In genomic region chr3:4306860-4307259, GRCh38 we compare ENCODE assay signal across 1 cellular context.
TF ChIP-seq lines count a peak whose summit lies in the region.

No MANE protein-coding gene starts in this region.

TF ChIP-seq in WTC11, 78 proteins besides CTCF, POLR2A, EP300 and RAD21 (continued from another document):
- TF ChIP-seq ZNF512 (CRISPR knock-in tag; IDR thresholded peaks at IDR 0.05; ENCODE audit: borderline replicate concordance): no peak
- TF ChIP-seq ESRRA (CRISPR knock-in tag; IDR thresholded peaks at IDR 0.05; ENCODE audit: borderline replicate concordance): no peak
- TF ChIP-seq RORB (CRISPR knock-in tag; IDR thresholded peaks at IDR 0.05): no peak
